Comparison of ENCODE assay signal across 1 cellular context in genomic region chr7:80087051-80087767, GRCh38.
TF ChIP-seq lines count a peak whose summit lies in the region.

No MANE protein-coding gene starts in this region.

TF ChIP-seq in HCT116, 20 proteins besides CTCF, POLR2A, EP300 and RAD21:
- TF ChIP-seq CBX3 (IDR thresholded peaks at IDR 0.05; ENCODE audit: low read depth): peak; percentile 29; the same call in 1 of the 2 replicates
- TF ChIP-seq ZNF274 (IDR thresholded peaks at IDR 0.05; ENCODE audit: low read depth, low read length): no peak
- TF ChIP-seq YY1 (IDR thresholded peaks at IDR 0.05; ENCODE audit: extremely low read depth, insufficient replicate concordance, low read depth, low read length): no peak
- no peak for TF ChIP-seq FOSL1 (IDR thresholded peaks at IDR 0.05; ENCODE audit: low read depth)
- 0 out of 2 replicates have a peak, but pooled peaks have one; percentile 21 for TF ChIP-seq MAX (IDR thresholded peaks at IDR 0.05)
- no peak for TF ChIP-seq ATF3 (IDR thresholded peaks at IDR 0.05)
- no peak for TF ChIP-seq TCF7L2 (IDR thresholded peaks at IDR 0.05; ENCODE audit: borderline replicate concordance, extremely low read depth, insufficient read depth, insufficient read length)
- TF ChIP-seq REST (IDR thresholded peaks at IDR 0.05; ENCODE audit: low read depth): no peak
- no peak for TF ChIP-seq SRF (IDR thresholded peaks at IDR 0.05; ENCODE audit: low read depth)
- TF ChIP-seq JUND (IDR thresholded peaks at IDR 0.05): no peak
- TF ChIP-seq POLR2AphosphoS5 (IDR thresholded peaks at IDR 0.05; ENCODE audit: low read depth, low read length): no peak
- TF ChIP-seq CEBPB (IDR thresholded peaks at IDR 0.05; ENCODE audit: low read depth): no peak
